ENCODE assay signal across 10 cellular contexts in the genomic region with DNA sequence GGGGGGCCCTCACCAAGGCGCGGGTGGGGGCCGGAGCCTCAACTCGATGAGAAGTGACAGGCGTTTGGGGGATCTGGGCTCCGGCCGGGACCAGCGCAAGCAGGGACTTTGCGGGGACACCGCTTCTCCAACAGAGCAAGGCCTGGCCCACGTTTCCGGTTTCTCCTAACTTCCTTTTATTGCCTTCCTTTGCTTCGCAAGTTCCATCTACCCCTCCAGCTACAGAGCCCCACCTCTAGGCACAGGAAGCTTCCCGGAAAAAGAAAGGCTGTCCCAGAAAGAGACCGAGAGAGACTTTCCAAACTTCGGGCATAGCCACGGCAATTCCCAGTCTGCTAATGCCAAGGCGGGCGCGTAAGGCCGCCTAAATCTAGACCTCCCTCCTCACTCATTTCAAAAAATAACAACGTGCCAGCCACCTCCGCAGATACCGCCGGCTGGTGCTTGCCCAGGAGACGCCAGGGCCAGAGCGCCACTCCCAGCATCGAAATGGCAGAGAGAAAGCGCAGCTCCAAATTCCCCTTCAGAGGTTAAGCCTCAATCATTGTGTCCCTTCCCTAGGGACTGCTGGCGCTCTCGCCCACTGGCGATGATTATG. TPM values are rescaled to one million over a fixed set of nuclear protein-coding genes. Genes with fewer than 3 reads are reported as not detected.
DNase-seq lines count a peak whose midpoint lies in the region; ATAC-seq and TF ChIP-seq lines count a peak whose summit lies in the region.
"Had no signal": no experiment of that assay in that cellular context is flagged by ENCODE, and none has a peak within 500 bp of the region (broad histone marks: within the 10 kb centered on the region; RNA-seq: fewer than 3 reads in every experiment).

No MANE protein-coding gene starts in this region.

- peaks cover 16% of the 10 kb centered on the region for H3K4me1 Mint-ChIP-seq in T-helper 1 cell treated with Interleukin-12 subunit alpha and Interleukin-12 subunit beta and Interleukin-4 antibody, amounts not matched to agents 30 μg/mL and 1 μg/mL, for 36 hours (ENCODE audit: low read depth)

- peaks cover 93% of the 10 kb centered on the region for H3K27me3 Mint-ChIP-seq in T-helper 1 cell treated with Interleukin-12 subunit alpha and Interleukin-12 subunit beta and Interleukin-4 antibody, amounts not matched to agents 30 μg/mL and 1 μg/mL, for 36 hours (ENCODE audit: low read depth)

- intact Hi-C loops in esophagus muscularis mucosa (cut with DNase I): no loop called here
- intact Hi-C loops in gastrocnemius medialis (cut with DNase I; ENCODE audit: low total_unique reads): loop anchor here (10.0 kb wide), 2 partner anchors 300 to 560 kb away; partner anchors contain the start of genes ELP4 and IMMP1L

- peaks cover 13 to 64% (median 32%) of the 10 kb centered on the region in 4 donors for H3K4me1 ChIP-seq in esophagus muscularis mucosa
- peaks cover 17 to 21% of the 10 kb centered on the region in 2 donors for H3K4me1 ChIP-seq in gastrocnemius medialis
- H3K4me1 ChIP-seq: A549 had no signal

- WGBS in esophagus muscularis mucosa: 7% methylated on average over 31 of the region's 32 CpGs

- H3K27ac Mint-ChIP-seq in T-helper 1 cell treated with Interleukin-12 subunit alpha and Interleukin-12 subunit beta and Interleukin-4 antibody, amounts not matched to agents 30 μg/mL and 1 μg/mL, for 36 hours: peak overlapping the region; percentile 70

- TF ChIP-seq CTCF in esophagus muscularis mucosa (IDR thresholded peaks at IDR 0.05) (no peak), gastrocnemius medialis (IDR thresholded peaks at IDR 0.05 in 4 of 5, conservative IDR thresholded peaks at IDR 0.05 in 1 of 5) (no peak)

- ATAC-seq in gastrocnemius medialis (no peak), GM18858 (IDR thresholded peaks at IDR 0.05; ENCODE audit: unreplicated experiment) (no peak), GM18511 (IDR thresholded peaks at IDR 0.05; ENCODE audit: unreplicated experiment) (no peak)
- ATAC-seq: A549 had no signal

- no peaks in the 10 kb centered on the region for H3K9me3 ChIP-seq in esophagus muscularis mucosa
- H3K9me3 ChIP-seq in gastrocnemius medialis: no peaks in the 10 kb centered on the region
- H3K9me3 ChIP-seq: A549 had no signal

- no peak for TF ChIP-seq EP300 in esophagus muscularis mucosa (IDR thresholded peaks at IDR 0.05)

- peaks cover 10% of the 10 kb centered on the region for H3K9me3 Mint-ChIP-seq in T-helper 1 cell treated with Interleukin-12 subunit alpha and Interleukin-12 subunit beta and Interleukin-4 antibody, amounts not matched to agents 30 μg/mL and 1 μg/mL, for 36 hours

- DNase-seq in T-helper 1 cell: no peak
- DNase-seq in MV-4-11 (lab: John Stamatoyannopoulos, UW): peak; percentile 39
- peak; percentile 79 for DNase-seq in esophagus muscularis mucosa (ENCODE audit: extremely low spot score)
- DNase-seq in gastrocnemius medialis: no peak
- DNase-seq in GDM1 (lab: John Stamatoyannopoulos, UW): no peak
- DNase-seq: NCI-H1694 treated with DMSO at 0.1 percent for 48 hours had no signal

- H3K27ac ChIP-seq in esophagus muscularis mucosa (replicated peaks in 1 of 4) (no peak overlapping the region), gastrocnemius medialis (no peak overlapping the region)
- H3K27ac ChIP-seq: A549 had no signal

- in situ Hi-C loops in gastrocnemius medialis (cut with MboI; ENCODE audit: low sequenced_read_pairs in 4 of 4): no loop called here

- H3K4me3 Mint-ChIP-seq in T-helper 1 cell treated with Interleukin-12 subunit alpha and Interleukin-12 subunit beta and Interleukin-4 antibody, amounts not matched to agents 30 μg/mL and 1 μg/mL, for 36 hours: peak overlapping the region; percentile 46

- peaks cover 14 to 100% (median 100%) of the 10 kb centered on the region in 4 donors for H3K27me3 ChIP-seq in esophagus muscularis mucosa
- H3K27me3 ChIP-seq in gastrocnemius medialis: peaks cover 98 to 100% (median 100%) of the 10 kb centered on the region in 3 donors

- peaks cover 18% of the 10 kb centered on the region for H3K36me3 Mint-ChIP-seq in T-helper 1 cell treated with Interleukin-12 subunit alpha and Interleukin-12 subunit beta and Interleukin-4 antibody, amounts not matched to agents 30 μg/mL and 1 μg/mL, for 36 hours (ENCODE audit: low read depth)

- H3K36me3 ChIP-seq in esophagus muscularis mucosa (no peaks in the 10 kb centered on the region), gastrocnemius medialis (no peaks in the 10 kb centered on the region)

- H3K4me3 ChIP-seq in esophagus muscularis mucosa: peak overlapping the region in 3 of 4 donors; percentile 9 to 26 (median 15)
- peak overlapping the region; percentile 18 to 36 (median 27) for H3K4me3 ChIP-seq in gastrocnemius medialis
- H3K4me3 ChIP-seq: A549 had no signal

- TF ChIP-seq POLR2A in esophagus muscularis mucosa (IDR thresholded peaks at IDR 0.05; ENCODE audit: low read depth) (no peak), gastrocnemius medialis (IDR thresholded peaks at IDR 0.05) (no peak)

RNA-seq across cellular contexts. Expression of gene PAX6, which starts 6.6 kb away (rescaled TPM):
- total RNA-seq in esophagus muscularis mucosa (under 1 TPM in 1 of 4 donors, not detected in 3; 0.06 TPM), gastrocnemius medialis (not detected)

Comparison
In these comparisons a context has a peak if more than half of its experiments do, and no peak if none do; other contexts are left out.
1. DNase-seq: peak in MV-4-11 (single experiment) and esophagus muscularis mucosa (single experiment); none in T-helper 1 cell (0 of 5), gastrocnemius medialis (0 of 2) and GDM1 (single experiment).